Comparison of ENCODE assay signal across 1 cellular context in genomic region chr11:46001427-46002049, GRCh38.
TF ChIP-seq lines count a peak whose summit lies in the region.

No MANE protein-coding gene starts in this region.

TF ChIP-seq in GM23338, 12 proteins besides CTCF, POLR2A, EP300 and RAD21 (continued from another document):
- TF ChIP-seq REST (IDR thresholded peaks at IDR 0.05; ENCODE audit: unreplicated experiment) = no peak
- no peak for TF ChIP-seq ETS1 (IDR thresholded peaks at IDR 0.05)
- no peak for TF ChIP-seq ZNF331 (CRISPR knock-in tag; IDR thresholded peaks at IDR 0.05; ENCODE audit: low read depth)
- TF ChIP-seq JUNB (IDR thresholded peaks at IDR 0.05; ENCODE audit: unreplicated experiment) = no peak
